8 cellular contexts compared by ENCODE assay signal in genomic region chr20:57707849-57708693, GRCh38. TPM values are rescaled to one million over a fixed set of nuclear protein-coding genes. Genes with fewer than 3 reads are reported as not detected.
DNase-seq lines count a peak whose midpoint lies in the region; ATAC-seq lines count a peak whose summit lies in the region.

No MANE protein-coding gene starts in this region.

- H3K27me3 Mint-ChIP-seq in immature natural killer cell (ENCODE audit: low read depth in 3 of 3) = peaks cover 18 to 34% (median 19%) of the 10 kb centered on the region in 3 donors
- H3K27me3 Mint-ChIP-seq in stimulated activated naive B cell treated with anti-CD40 and anti-IgM and Interleukin-4, amounts not matched to agents 10 μg/mL and 1 μg/mL and 100 μg/mL, for 72 hours = peaks cover 0 to under 1% of the 10 kb centered on the region in 2 donors

- 16% methylated on average over 23 of the region's 23 CpGs for WGBS in HUES64
- 61 to 74% (median 64%) methylated on average over 23 of the region's 23 CpGs for WGBS in adipose tissue, 3 donors

- H3K4me1 ChIP-seq in HUES64 (ENCODE audit: insufficient read depth, low read length) = peaks cover 47% of the 10 kb centered on the region

- DNase-seq in immature natural killer cell = no peak
- DNase-seq in stimulated activated naive B cell treated with anti-CD40 and anti-IgM and Interleukin-4, amounts not matched to agents 10 μg/mL and 1 μg/mL and 100 μg/mL, for 72 hours = no peak
- no peak for DNase-seq in OCI-M2 (lab: John Stamatoyannopoulos, UW; ENCODE audit: unreplicated experiment)

- H3K36me3 Mint-ChIP-seq in immature natural killer cell = no peaks in the 10 kb centered on the region
- H3K36me3 Mint-ChIP-seq in stimulated activated naive B cell treated with anti-CD40 and anti-IgM and Interleukin-4, amounts not matched to agents 10 μg/mL and 1 μg/mL and 100 μg/mL, for 72 hours = peaks cover 2 to 6% of the 10 kb centered on the region in 2 donors

- H3K4me1 Mint-ChIP-seq in immature natural killer cell = peaks cover 7 to 12% of the 10 kb centered on the region in 2 donors
- H3K4me1 Mint-ChIP-seq in stimulated activated naive B cell treated with anti-CD40 and anti-IgM and Interleukin-4, amounts not matched to agents 10 μg/mL and 1 μg/mL and 100 μg/mL, for 72 hours = peaks cover 64 to 79% of the 10 kb centered on the region in 2 donors

- H3K27me3 ChIP-seq in HUES64 (ENCODE audit: insufficient read depth, low read length) = peaks cover 23% of the 10 kb centered on the region

- 0 out of 2 replicates have a peak, but pooled peaks cover 5% of the 10 kb centered on the region for H3K36me3 ChIP-seq in HUES64 (ENCODE audit: insufficient read depth, low read length)

- peak overlapping the region; percentile 67 for H3K4me3 ChIP-seq in HUES64 (ENCODE audit: low read length)

- no peak for ATAC-seq in stimulated activated naive B cell treated with anti-CD40 and anti-IgM and Interleukin-4, amounts not matched to agents 10 μg/mL and 1 μg/mL and 100 μg/mL, for 72 hours (replicated peaks)
- ATAC-seq in activated CD4-positive, CD25-positive, alpha-beta regulatory T cell treated with anti-CD3 and anti-CD28 coated beads, Interleukin-2, amount 50 U/mL, for 24 hours = no peak
- ATAC-seq in GM19035 (IDR thresholded peaks at IDR 0.05; ENCODE audit: unreplicated experiment) (no peak), HG03039 (IDR thresholded peaks at IDR 0.05; ENCODE audit: unreplicated experiment) (no peak)

- peak overlapping the region; percentile 67 to 88 (median 84) for H3K4me3 Mint-ChIP-seq in immature natural killer cell
- peak overlapping the region; percentile 84 to 89 for H3K4me3 Mint-ChIP-seq in stimulated activated naive B cell treated with anti-CD40 and anti-IgM and Interleukin-4, amounts not matched to agents 10 μg/mL and 1 μg/mL and 100 μg/mL, for 72 hours

- H3K9ac ChIP-seq in HUES64 (ENCODE audit: low read depth, low read length) = peak overlapping the region; percentile 82

- H3K27ac ChIP-seq in HUES64 (ENCODE audit: low read depth, low read length) = no peak overlapping the region
- peak overlapping the region; percentile 62 for H3K27ac ChIP-seq in adipose tissue (ENCODE audit: low read depth, low read length)

- peak overlapping the region in 5 of 6 donors; percentile 85 to 91 (median 87) for H3K27ac Mint-ChIP-seq in immature natural killer cell
- H3K27ac Mint-ChIP-seq in stimulated activated naive B cell treated with anti-CD40 and anti-IgM and Interleukin-4, amounts not matched to agents 10 μg/mL and 1 μg/mL and 100 μg/mL, for 72 hours = peak overlapping the region; percentile 93

- no peaks in the 10 kb centered on the region for H3K9me3 Mint-ChIP-seq in immature natural killer cell
- no peaks in the 10 kb centered on the region for H3K9me3 Mint-ChIP-seq in stimulated activated naive B cell treated with anti-CD40 and anti-IgM and Interleukin-4, amounts not matched to agents 10 μg/mL and 1 μg/mL and 100 μg/mL, for 72 hours

- H3K9me3 ChIP-seq in HUES64 (ENCODE audit: insufficient read depth, low read depth, low read length) = no peaks in the 10 kb centered on the region

RNA-seq across cellular contexts. Expression of gene PMEPA1, which starts 1.7 kb away (rescaled TPM):
- 14.8 TPM for polyA plus RNA-seq in HUES64 (2013, experiment 1 of 2)
- 16.9 TPM for polyA plus RNA-seq in HUES64 (2013, experiment 2 of 2)
- 100 to 1,000 TPM in 1 of 3 donors, 10 to 100 TPM in 2; 15.0 to 134 (median 22.1) TPM for polyA plus RNA-seq in adipose tissue
- not detected for polyA plus RNA-seq in immature natural killer cell

Comparison
In these comparisons a context has a peak if more than half of its experiments do, and no peak if none do; other contexts are left out.
1. RNA of gene PMEPA1, which starts 1.7 kb away (polyA plus RNA-seq): 15.0 to 134 TPM in adipose tissue; not detected in immature natural killer cell; every median in the first group is over 10 times any median in the second.